1 cellular context compared by ENCODE assay signal in the genomic region with DNA sequence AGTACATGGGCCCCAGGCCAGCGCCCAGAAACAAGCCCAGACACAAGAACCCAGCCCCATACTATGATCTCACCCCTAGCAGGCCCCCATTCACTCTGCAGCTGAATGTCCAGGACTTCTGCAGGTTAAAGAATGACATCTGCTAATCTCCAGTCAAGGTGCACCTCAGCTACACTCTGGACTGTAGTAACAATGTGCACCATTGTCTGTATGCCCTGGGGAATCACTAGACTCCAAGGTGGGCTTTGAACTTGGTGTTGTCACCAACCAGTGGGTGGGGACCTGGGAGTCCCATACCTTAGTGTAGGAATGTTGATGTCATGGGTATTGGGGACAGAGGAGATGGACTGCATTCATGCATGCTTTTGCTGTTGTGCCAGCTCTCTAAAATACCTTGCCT.
TF ChIP-seq lines count a peak whose summit lies in the region.

No MANE protein-coding gene starts in this region.

TF ChIP-seq in HepG2, 621 proteins besides CTCF, POLR2A, EP300 and RAD21 (continued from another document and continues in another):
- TF ChIP-seq ARID5B (CRISPR knock-in tag; IDR thresholded peaks at IDR 0.05) (peak; percentile 63), HOXA5 (CRISPR knock-in tag; IDR thresholded peaks at IDR 0.05) (no peak), BRCA1 (CRISPR knock-in tag; IDR thresholded peaks at IDR 0.05) (no peak), ZEB1 (IDR thresholded peaks at IDR 0.05; ENCODE audit: insufficient replicate concordance, low read depth) (peak; percentile 54), MXD4 (CRISPR knock-in tag; IDR thresholded peaks at IDR 0.05) (no peak), FOXP1 (IDR thresholded peaks at IDR 0.05) (no peak), FOXP1 (CRISPR knock-in tag; IDR thresholded peaks at IDR 0.05) (peak; percentile 25; the same call in 1 of the 2 replicates), TMF1 (CRISPR knock-in tag; IDR thresholded peaks at IDR 0.05; ENCODE audit: low read depth) (no peak), SP4 (CRISPR knock-in tag; IDR thresholded peaks at IDR 0.05) (no peak), HDAC1 (CRISPR knock-in tag; IDR thresholded peaks at IDR 0.05) (no peak), BCL6 (CRISPR knock-in tag; IDR thresholded peaks at IDR 0.05) (peak; percentile 77), SETDB1 (CRISPR knock-in tag; IDR thresholded peaks at IDR 0.05; ENCODE audit: borderline replicate concordance) (no peak), ZNF788 (CRISPR knock-in tag; IDR thresholded peaks at IDR 0.05; ENCODE audit: borderline replicate concordance) (peak; percentile 34; the same call in 1 of the 2 replicates), AKAP8 (CRISPR knock-in tag; IDR thresholded peaks at IDR 0.05) (no peak), NCOR1 (IDR thresholded peaks at IDR 0.05; ENCODE audit: borderline replicate concordance, low read length) (peak; percentile 80; the same call in 1 of the 2 replicates), SKI (IDR thresholded peaks at IDR 0.05; ENCODE audit: partially characterized antibody) (peak; percentile 84), PRDM4 (CRISPR knock-in tag; IDR thresholded peaks at IDR 0.05; ENCODE audit: borderline replicate concordance) (no peak), ZBTB8A (CRISPR knock-in tag; IDR thresholded peaks at IDR 0.05; ENCODE audit: borderline replicate concordance, low read depth) (no peak), ZNF292 (CRISPR knock-in tag; IDR thresholded peaks at IDR 0.05; ENCODE audit: borderline replicate concordance, low read depth) (peak; percentile 52; the same call in 1 of the 2 replicates), ARID2 (CRISPR knock-in tag; IDR thresholded peaks at IDR 0.05; ENCODE audit: borderline replicate concordance) (no peak), SOX6 (IDR thresholded peaks at IDR 0.05) (no peak), SOX6 (CRISPR knock-in tag; IDR thresholded peaks at IDR 0.05) (peak; percentile 93), ZNF20 (CRISPR knock-in tag; IDR thresholded peaks at IDR 0.05) (no peak)
- TF ChIP-seq, protein P1, sequence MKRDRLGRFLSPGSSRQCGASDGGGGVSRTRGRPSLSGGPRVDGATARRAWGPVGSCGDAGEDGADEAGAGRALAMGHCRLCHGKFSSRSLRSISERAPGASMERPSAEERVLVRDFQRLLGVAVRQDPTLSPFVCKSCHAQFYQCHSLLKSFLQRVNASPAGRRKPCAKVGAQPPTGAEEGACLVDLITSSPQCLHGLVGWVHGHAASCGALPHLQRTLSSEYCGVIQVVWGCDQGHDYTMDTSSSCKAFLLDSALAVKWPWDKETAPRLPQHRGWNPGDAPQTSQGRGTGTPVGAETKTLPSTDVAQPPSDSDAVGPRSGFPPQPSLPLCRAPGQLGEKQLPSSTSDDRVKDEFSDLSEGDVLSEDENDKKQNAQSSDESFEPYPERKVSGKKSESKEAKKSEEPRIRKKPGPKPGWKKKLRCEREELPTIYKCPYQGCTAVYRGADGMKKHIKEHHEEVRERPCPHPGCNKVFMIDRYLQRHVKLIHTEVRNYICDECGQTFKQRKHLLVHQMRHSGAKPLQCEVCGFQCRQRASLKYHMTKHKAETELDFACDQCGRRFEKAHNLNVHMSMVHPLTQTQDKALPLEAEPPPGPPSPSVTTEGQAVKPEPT (CRISPR knock-in tag; IDR thresholded peaks at IDR 0.05; ENCODE audit: low read depth): no peak
- TF ChIP-seq, protein P2, sequence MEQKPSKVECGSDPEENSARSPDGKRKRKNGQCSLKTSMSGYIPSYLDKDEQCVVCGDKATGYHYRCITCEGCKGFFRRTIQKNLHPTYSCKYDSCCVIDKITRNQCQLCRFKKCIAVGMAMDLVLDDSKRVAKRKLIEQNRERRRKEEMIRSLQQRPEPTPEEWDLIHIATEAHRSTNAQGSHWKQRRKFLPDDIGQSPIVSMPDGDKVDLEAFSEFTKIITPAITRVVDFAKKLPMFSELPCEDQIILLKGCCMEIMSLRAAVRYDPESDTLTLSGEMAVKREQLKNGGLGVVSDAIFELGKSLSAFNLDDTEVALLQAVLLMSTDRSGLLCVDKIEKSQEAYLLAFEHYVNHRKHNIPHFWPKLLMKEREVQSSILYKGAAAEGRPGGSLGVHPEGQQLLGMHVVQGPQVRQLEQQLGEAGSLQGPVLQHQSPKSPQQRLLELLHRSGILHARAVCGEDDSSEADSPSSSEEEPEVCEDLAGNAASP (CRISPR knock-in tag; IDR thresholded peaks at IDR 0.05; ENCODE audit: borderline replicate concordance): peak; percentile 60; the same call in 1 of the 2 replicates
- TF ChIP-seq, protein P3, sequence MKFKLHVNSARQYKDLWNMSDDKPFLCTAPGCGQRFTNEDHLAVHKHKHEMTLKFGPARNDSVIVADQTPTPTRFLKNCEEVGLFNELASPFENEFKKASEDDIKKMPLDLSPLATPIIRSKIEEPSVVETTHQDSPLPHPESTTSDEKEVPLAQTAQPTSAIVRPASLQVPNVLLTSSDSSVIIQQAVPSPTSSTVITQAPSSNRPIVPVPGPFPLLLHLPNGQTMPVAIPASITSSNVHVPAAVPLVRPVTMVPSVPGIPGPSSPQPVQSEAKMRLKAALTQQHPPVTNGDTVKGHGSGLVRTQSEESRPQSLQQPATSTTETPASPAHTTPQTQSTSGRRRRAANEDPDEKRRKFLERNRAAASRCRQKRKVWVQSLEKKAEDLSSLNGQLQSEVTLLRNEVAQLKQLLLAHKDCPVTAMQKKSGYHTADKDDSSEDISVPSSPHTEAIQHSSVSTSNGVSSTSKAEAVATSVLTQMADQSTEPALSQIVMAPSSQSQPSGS (CRISPR knock-in tag; IDR thresholded peaks at IDR 0.05): peak; percentile 83; the same call in 1 of the 2 replicates
- TF ChIP-seq, protein P4, sequence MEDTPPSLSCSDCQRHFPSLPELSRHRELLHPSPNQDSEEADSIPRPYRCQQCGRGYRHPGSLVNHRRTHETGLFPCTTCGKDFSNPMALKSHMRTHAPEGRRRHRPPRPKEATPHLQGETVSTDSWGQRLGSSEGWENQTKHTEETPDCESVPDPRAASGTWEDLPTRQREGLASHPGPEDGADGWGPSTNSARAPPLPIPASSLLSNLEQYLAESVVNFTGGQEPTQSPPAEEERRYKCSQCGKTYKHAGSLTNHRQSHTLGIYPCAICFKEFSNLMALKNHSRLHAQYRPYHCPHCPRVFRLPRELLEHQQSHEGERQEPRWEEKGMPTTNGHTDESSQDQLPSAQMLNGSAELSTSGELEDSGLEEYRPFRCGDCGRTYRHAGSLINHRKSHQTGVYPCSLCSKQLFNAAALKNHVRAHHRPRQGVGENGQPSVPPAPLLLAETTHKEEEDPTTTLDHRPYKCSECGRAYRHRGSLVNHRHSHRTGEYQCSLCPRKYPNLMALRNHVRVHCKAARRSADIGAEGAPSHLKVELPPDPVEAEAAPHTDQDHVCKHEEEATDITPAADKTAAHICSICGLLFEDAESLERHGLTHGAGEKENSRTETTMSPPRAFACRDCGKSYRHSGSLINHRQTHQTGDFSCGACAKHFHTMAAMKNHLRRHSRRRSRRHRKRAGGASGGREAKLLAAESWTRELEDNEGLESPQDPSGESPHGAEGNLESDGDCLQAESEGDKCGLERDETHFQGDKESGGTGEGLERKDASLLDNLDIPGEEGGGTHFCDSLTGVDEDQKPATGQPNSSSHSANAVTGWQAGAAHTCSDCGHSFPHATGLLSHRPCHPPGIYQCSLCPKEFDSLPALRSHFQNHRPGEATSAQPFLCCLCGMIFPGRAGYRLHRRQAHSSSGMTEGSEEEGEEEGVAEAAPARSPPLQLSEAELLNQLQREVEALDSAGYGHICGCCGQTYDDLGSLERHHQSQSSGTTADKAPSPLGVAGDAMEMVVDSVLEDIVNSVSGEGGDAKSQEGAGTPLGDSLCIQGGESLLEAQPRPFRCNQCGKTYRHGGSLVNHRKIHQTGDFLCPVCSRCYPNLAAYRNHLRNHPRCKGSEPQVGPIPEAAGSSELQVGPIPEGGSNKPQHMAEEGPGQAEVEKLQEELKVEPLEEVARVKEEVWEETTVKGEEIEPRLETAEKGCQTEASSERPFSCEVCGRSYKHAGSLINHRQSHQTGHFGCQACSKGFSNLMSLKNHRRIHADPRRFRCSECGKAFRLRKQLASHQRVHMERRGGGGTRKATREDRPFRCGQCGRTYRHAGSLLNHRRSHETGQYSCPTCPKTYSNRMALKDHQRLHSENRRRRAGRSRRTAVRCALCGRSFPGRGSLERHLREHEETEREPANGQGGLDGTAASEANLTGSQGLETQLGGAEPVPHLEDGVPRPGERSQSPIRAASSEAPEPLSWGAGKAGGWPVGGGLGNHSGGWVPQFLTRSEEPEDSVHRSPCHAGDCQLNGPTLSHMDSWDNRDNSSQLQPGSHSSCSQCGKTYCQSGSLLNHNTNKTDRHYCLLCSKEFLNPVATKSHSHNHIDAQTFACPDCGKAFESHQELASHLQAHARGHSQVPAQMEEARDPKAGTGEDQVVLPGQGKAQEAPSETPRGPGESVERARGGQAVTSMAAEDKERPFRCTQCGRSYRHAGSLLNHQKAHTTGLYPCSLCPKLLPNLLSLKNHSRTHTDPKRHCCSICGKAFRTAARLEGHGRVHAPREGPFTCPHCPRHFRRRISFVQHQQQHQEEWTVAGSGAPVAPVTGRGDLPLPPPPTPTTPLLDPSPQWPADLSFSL (CRISPR knock-in tag; IDR thresholded peaks at IDR 0.05): no peak
- TF ChIP-seq, protein P5, sequence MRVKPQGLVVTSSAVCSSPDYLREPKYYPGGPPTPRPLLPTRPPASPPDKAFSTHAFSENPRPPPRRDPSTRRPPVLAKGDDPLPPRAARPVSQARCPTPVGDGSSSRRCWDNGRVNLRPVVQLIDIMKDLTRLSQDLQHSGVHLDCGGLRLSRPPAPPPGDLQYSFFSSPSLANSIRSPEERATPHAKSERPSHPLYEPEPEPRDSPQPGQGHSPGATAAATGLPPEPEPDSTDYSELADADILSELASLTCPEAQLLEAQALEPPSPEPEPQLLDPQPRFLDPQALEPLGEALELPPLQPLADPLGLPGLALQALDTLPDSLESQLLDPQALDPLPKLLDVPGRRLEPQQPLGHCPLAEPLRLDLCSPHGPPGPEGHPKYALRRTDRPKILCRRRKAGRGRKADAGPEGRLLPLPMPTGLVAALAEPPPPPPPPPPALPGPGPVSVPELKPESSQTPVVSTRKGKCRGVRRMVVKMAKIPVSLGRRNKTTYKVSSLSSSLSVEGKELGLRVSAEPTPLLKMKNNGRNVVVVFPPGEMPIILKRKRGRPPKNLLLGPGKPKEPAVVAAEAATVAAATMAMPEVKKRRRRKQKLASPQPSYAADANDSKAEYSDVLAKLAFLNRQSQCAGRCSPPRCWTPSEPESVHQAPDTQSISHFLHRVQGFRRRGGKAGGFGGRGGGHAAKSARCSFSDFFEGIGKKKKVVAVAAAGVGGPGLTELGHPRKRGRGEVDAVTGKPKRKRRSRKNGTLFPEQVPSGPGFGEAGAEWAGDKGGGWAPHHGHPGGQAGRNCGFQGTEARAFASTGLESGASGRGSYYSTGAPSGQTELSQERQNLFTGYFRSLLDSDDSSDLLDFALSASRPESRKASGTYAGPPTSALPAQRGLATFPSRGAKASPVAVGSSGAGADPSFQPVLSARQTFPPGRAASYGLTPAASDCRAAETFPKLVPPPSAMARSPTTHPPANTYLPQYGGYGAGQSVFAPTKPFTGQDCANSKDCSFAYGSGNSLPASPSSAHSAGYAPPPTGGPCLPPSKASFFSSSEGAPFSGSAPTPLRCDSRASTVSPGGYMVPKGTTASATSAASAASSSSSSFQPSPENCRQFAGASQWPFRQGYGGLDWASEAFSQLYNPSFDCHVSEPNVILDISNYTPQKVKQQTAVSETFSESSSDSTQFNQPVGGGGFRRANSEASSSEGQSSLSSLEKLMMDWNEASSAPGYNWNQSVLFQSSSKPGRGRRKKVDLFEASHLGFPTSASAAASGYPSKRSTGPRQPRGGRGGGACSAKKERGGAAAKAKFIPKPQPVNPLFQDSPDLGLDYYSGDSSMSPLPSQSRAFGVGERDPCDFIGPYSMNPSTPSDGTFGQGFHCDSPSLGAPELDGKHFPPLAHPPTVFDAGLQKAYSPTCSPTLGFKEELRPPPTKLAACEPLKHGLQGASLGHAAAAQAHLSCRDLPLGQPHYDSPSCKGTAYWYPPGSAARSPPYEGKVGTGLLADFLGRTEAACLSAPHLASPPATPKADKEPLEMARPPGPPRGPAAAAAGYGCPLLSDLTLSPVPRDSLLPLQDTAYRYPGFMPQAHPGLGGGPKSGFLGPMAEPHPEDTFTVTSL (CRISPR knock-in tag; IDR thresholded peaks at IDR 0.05; ENCODE audit: borderline replicate concordance): 0 out of 2 replicates have a peak, but pooled peaks have one; percentile 15
